8 cellular contexts compared by ENCODE assay signal in the genomic region with DNA sequence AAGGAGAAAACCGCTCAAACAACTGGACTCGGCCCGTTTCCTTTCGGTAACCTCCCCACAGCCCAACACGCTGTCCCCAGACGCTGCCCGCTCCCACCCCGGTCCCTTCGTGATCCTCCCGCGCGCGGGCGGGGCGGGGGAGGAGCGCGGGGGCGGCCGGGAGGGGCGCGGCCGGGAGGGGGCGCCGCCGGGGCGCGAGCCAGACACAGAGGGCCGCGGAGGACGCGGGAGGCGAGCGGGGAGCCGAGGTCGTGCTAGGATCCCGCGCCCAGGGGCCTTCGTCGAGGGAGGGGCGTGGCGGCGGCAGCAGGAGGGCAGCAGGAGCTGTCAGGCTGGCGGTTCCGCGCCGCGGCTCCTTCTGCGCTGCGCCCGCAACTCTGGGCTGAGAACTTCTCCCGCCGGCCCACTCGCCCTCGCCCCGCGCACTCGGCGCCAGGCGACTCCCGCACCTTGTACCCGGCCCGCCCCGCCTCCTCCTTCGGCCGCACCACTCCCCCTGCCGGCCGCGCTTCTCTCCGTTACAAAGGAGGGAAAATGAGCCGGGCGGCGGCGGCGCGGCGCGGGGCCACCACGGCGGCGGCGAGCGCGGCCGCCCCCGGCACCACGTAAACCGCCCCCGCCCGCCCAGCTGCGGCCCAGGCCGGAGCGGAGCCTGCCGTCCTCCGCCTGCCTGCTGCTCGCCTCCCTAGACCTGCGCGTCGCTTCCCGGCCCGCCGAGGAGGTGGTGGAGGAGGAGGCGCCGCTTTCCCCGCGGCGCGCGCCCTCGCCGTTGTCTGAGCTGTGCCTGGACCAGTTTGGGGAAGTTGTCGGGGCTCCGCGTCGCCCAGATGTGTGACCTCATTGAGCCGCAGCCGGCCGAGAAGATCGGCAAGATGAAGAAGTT. TPM values are rescaled to one million over a fixed set of nuclear protein-coding genes. Genes with fewer than 3 reads are reported as not detected.
DNase-seq lines count a peak whose midpoint lies in the region; ATAC-seq and TF ChIP-seq lines count a peak whose summit lies in the region.

A gene (plus strand): TSS at position 521 of the 883 bp plus-strand sequence. CDS start 307 bp downstream, at position 828.

- peaks cover 15% of the 10 kb centered on the region for H3K4me1 Mint-ChIP-seq in activated naive CD4-positive, alpha-beta T cell treated with anti-CD3 and anti-CD28 coated beads, Interleukin-2, amount 10 ng/mL, durations not matched to agents 7 days and 5 days
- peaks cover 20% of the 10 kb centered on the region for H3K4me1 Mint-ChIP-seq in glutamatergic neuron (ENCODE audit: low read depth, unreplicated experiment)

- peak within 1 kb of the TSS; percentile 78 to 85 for H3K4me3 ChIP-seq in neutrophil (ENCODE audit: low read depth in 1 of 2, low read length in 1 of 2)
- peak within 1 kb of the TSS; percentile 60 to 91 for H3K4me3 ChIP-seq in aorta (ENCODE audit: low read length in 2 of 2)

- no peaks in the 10 kb centered on the region for H3K9me3 Mint-ChIP-seq in activated naive CD4-positive, alpha-beta T cell treated with anti-CD3 and anti-CD28 coated beads, Interleukin-2, amount 10 ng/mL, durations not matched to agents 7 days and 5 days
- H3K9me3 Mint-ChIP-seq in glutamatergic neuron (ENCODE audit: unreplicated experiment), result peaks cover 9% of the 10 kb centered on the region

- H3K36me3 Mint-ChIP-seq in activated naive CD4-positive, alpha-beta T cell treated with anti-CD3 and anti-CD28 coated beads, Interleukin-2, amount 10 ng/mL, durations not matched to agents 7 days and 5 days, result no peaks in the 10 kb centered on the region
- no peaks in the 10 kb centered on the region for H3K36me3 Mint-ChIP-seq in glutamatergic neuron (ENCODE audit: unreplicated experiment)

- CTCF ChIA-PET in activated naive CD4-positive, alpha-beta T cell treated with anti-CD3 and anti-CD28 coated beads, Interleukin-2, amount 10 ng/mL, durations not matched to agents 7 days and 5 days (lab: Charles Lee), result interaction anchor here (1.0 kb wide), 1 partner anchor 8 kb away, joined by 3 read pairs; no protein-coding TSS in a partner anchor

- H3K36me3 ChIP-seq in neutrophil (no peaks in the 10 kb centered on the region), aorta (ENCODE audit: control insufficient read depth in 1 of 2, insufficient read depth in 2 of 2, low read length in 1 of 2) (no peaks in the 10 kb centered on the region)

- intact Hi-C loops in aorta (cut with DNase I), result loop anchor here in 1 of 2 donors (10.0 kb wide), 2 partner anchors 109 to 141 kb away; no protein-coding TSS in a partner anchor

- H3K27me3 ChIP-seq in neutrophil, result no peaks in the 10 kb centered on the region
- no peaks in the 10 kb centered on the region for H3K27me3 ChIP-seq in aorta (ENCODE audit: control insufficient read depth in 1 of 2, insufficient read depth in 2 of 2, low read length in 1 of 2)

- 1% methylated on average over 60 to 118 of the region's 118 CpGs for WGBS in aorta, 2 donors

- ATAC-seq in GM19455 (IDR thresholded peaks at IDR 0.05; ENCODE audit: unreplicated experiment) (peak; percentile 63), HG03469 (IDR thresholded peaks at IDR 0.05; ENCODE audit: unreplicated experiment) (peak; percentile 31), aorta (ENCODE audit: low FRiP score) (peak; percentile 85)

- TF ChIP-seq CTCF in glutamatergic neuron (IDR thresholded peaks at IDR 0.05; ENCODE audit: partially characterized antibody, unreplicated experiment) (peak; percentile 74), neutrophil (IDR thresholded peaks at IDR 0.05) (peak; percentile 63)

- H3K27ac ChIP-seq in neutrophil (peak within 1 kb of the TSS; percentile 92), aorta (ENCODE audit: low read depth in 1 of 2, low read length in 2 of 2) (peak within 1 kb of the TSS; percentile 9 to 78)

- no peak within 1 kb of the TSS for H3K27ac Mint-ChIP-seq in activated naive CD4-positive, alpha-beta T cell treated with anti-CD3 and anti-CD28 coated beads, Interleukin-2, amount 10 ng/mL, durations not matched to agents 7 days and 5 days
- peak within 1 kb of the TSS; percentile 95 for H3K27ac Mint-ChIP-seq in glutamatergic neuron (ENCODE audit: unreplicated experiment)

- H3K9me3 ChIP-seq in neutrophil (no peaks in the 10 kb centered on the region), aorta (ENCODE audit: control insufficient read depth, low read length) (no peaks in the 10 kb centered on the region)

- H3K4me1 ChIP-seq in neutrophil (ENCODE audit: control insufficient read depth in 1 of 2, insufficient read depth in 1 of 2, low read depth in 1 of 2, low read length in 1 of 2), result peaks cover 50 to 57% of the 10 kb centered on the region in 2 experiments
- peaks cover 2 to 4% of the 10 kb centered on the region in 2 donors for H3K4me1 ChIP-seq in aorta (ENCODE audit: control insufficient read depth in 1 of 2, insufficient read depth in 2 of 2, low read length in 2 of 2)

- peak within 1 kb of the TSS; percentile 67 for H3K4me3 Mint-ChIP-seq in activated naive CD4-positive, alpha-beta T cell treated with anti-CD3 and anti-CD28 coated beads, Interleukin-2, amount 10 ng/mL, durations not matched to agents 7 days and 5 days
- H3K4me3 Mint-ChIP-seq in glutamatergic neuron (ENCODE audit: unreplicated experiment), result peak within 1 kb of the TSS; percentile 96

- H3K27me3 Mint-ChIP-seq in activated naive CD4-positive, alpha-beta T cell treated with anti-CD3 and anti-CD28 coated beads, Interleukin-2, amount 10 ng/mL, durations not matched to agents 7 days and 5 days, result peaks cover 38% of the 10 kb centered on the region
- peaks cover 7% of the 10 kb centered on the region for H3K27me3 Mint-ChIP-seq in glutamatergic neuron (ENCODE audit: unreplicated experiment)

- peak; percentile 26 for DNase-seq in DMS79 (lab: John Stamatoyannopoulos, UW)
- DNase-seq in NOMO-1 treated with dmso at 0.1 percent for 144 hours (lab: John Stamatoyannopoulos, UW; ENCODE audit: unreplicated experiment), result peak; percentile 98
- DNase-seq in activated naive CD4-positive, alpha-beta T cell treated with anti-CD3 and anti-CD28 coated beads, Interleukin-2, amount 10 ng/mL, durations not matched to agents 7 days and 5 days, result peak; percentile 63
- DNase-seq in glutamatergic neuron, result peak; percentile 94
- DNase-seq in aorta, result peak; percentile 91 to 95

RNA-seq across cellular contexts. Expression of the gene that starts here (rescaled TPM):
- total RNA-seq in glutamatergic neuron (ENCODE audit: unreplicated experiment) (96.5 TPM), aorta (10 to 100 TPM; 53.6 to 72.4 TPM)
- polyA plus RNA-seq in aorta, result 1 to 10 TPM; 4.6 to 5.5 TPM

Comparison
In these comparisons a context has a peak if more than half of its experiments do, and no peak if none do; other contexts are left out.
1. Peak in every context shown above with its lines: DNase-seq, ATAC-seq, H3K4me3 ChIP-seq and H3K27ac ChIP-seq.
2. DNase-seq: peak in every context shown above with its lines; median percentile 98 in NOMO-1 treated with dmso at 0.1 percent for 144 hours; 94 in glutamatergic neuron; 93 in aorta; 63 in activated naive CD4-positive, alpha-beta T cell treated with anti-CD3 and anti-CD28 coated beads, Interleukin-2, amount 10 ng/mL, durations not matched to agents 7 days and 5 days; 26 in DMS79.
3. ATAC-seq: peak in every context shown above with its lines; median percentile 85 in aorta; 63 in GM19455; 31 in HG03469.